Comparison of ENCODE assay signal across 19 cellular contexts in genomic region chr20:37958856-37959255, GRCh38. TPM values are rescaled to one million over a fixed set of nuclear protein-coding genes. Genes with fewer than 3 reads are reported as not detected.
"Had no signal": no experiment of that assay in that cellular context is flagged by ENCODE, and none has a peak within 500 bp of the region (broad histone marks: within the 10 kb centered on the region; RNA-seq: fewer than 3 reads in every experiment).

No MANE protein-coding gene starts in this region.

- FAIRE-seq: colon, frontal cortex had no signal

- H3K27me3 ChIP-seq: heart left ventricle, sigmoid colon, stomach, transverse colon had no signal

- H3K4me3 Mint-ChIP-seq: dendritic cell treated with granulocyte-macrophage colony-stimulating factor and Interleukin-4, amounts not matched to agents 40 ng/mL and 50 ng/mL, for 4 days; naive thymus-derived CD4-positive, alpha-beta T cell; nephron progenitor cell had no signal

- DNase-seq: heart left ventricle; hippocampal formation; kidney glomerular epithelial cell; naive thymus-derived CD4-positive, alpha-beta T cell; nephron progenitor cell; posterior cingulate gyrus; sigmoid colon; stimulated activated CD4-positive, alpha-beta T cell treated with anti-CD3 and anti-CD28 coated beads, Interleukin-2, amount 100 ng/mL, for 24 hours; stimulated activated naive CD4-positive, alpha-beta T cell; stomach; substantia nigra; transverse colon had no signal

- H3K9me3 ChIP-seq: thoracic aorta, transverse colon had no signal

- H3K36me3 ChIP-seq: heart left ventricle, sigmoid colon, stomach, thoracic aorta, transverse colon had no signal

- H3K4me3 ChIP-seq: heart left ventricle, sigmoid colon, skin epidermis, stomach, thoracic aorta, transverse colon had no signal

- H3K4me1 Mint-ChIP-seq: naive thymus-derived CD4-positive, alpha-beta T cell; nephron progenitor cell had no signal

- ATAC-seq: esophagus mucosa; heart left ventricle; naive thymus-derived CD4-positive, alpha-beta T cell had no signal

- H3K27ac ChIP-seq: heart left ventricle, sigmoid colon, skin epidermis, stomach, thoracic aorta, transverse colon had no signal

- H3K4me1 ChIP-seq: heart left ventricle, sigmoid colon, stomach, transverse colon had no signal

- H3K9me3 Mint-ChIP-seq: dendritic cell treated with granulocyte-macrophage colony-stimulating factor and Interleukin-4, amounts not matched to agents 40 ng/mL and 50 ng/mL, for 4 days had no signal

RNA-seq across cellular contexts. Expression of gene VSTM2L, which starts 55.9 kb away (rescaled TPM):
- total RNA-seq: mononuclear cell had no signal
- polyA plus RNA-seq: naive thymus-derived CD4-positive, alpha-beta T cell had no signal
